ENCODE assay signal across 14 cellular contexts in genomic region chr12:132132609-132133430, GRCh38. TPM values are rescaled to one million over a fixed set of nuclear protein-coding genes. Genes with fewer than 3 reads are reported as not detected.
DNase-seq lines count a peak whose midpoint lies in the region; ATAC-seq and TF ChIP-seq lines count a peak whose summit lies in the region.
"Had no signal": no experiment of that assay in that cellular context is flagged by ENCODE, and none has a peak within 500 bp of the region (broad histone marks: within the 10 kb centered on the region; RNA-seq: fewer than 3 reads in every experiment).

No MANE protein-coding gene starts in this region.

- H3K9me3 ChIP-seq in Panc1 (ENCODE audit: control insufficient read depth, insufficient read depth, low read depth, low read length): no peaks in the 10 kb centered on the region
- H3K9me3 ChIP-seq in right lobe of liver: no peaks in the 10 kb centered on the region
- H3K9me3 ChIP-seq in ovary: no peaks in the 10 kb centered on the region

- H3K4me3 ChIP-seq in Panc1 (ENCODE audit: low read depth in 2 of 2, low read length in 2 of 2) (no peak overlapping the region), right lobe of liver (no peak overlapping the region), ovary (no peak overlapping the region)
- H3K4me3 ChIP-seq: GM23248 had no signal

- in situ Hi-C loops in Panc1 (cut with HindIII; ENCODE audit: low pct_unique_long_range_greater_than_20kb, low sequenced_read_pairs): no loop called here

- no peak overlapping the region for H3K27ac Mint-ChIP-seq in stimulated activated effector memory CD8-positive, alpha-beta T cell treated with anti-CD3 and anti-CD28 coated beads, Interleukin-12 subunit alpha, Interleukin-12 subunit beta, amount 100 ng/mL, for 72 hours
- H3K27ac Mint-ChIP-seq: CD8-positive, alpha-beta T cell had no signal

- BruUV-seq in Panc1 (replicated peaks; lab: Mats Ljungman, UMichigan): no TSS peak

- no peak for TF ChIP-seq CTCF in Panc1 (IDR thresholded peaks at IDR 0.05)
- TF ChIP-seq CTCF in right lobe of liver (IDR thresholded peaks at IDR 0.05): no peak
- no peak for TF ChIP-seq CTCF in ovary (IDR thresholded peaks at IDR 0.05)

- CTCF ChIA-PET in Panc1 (lab: Charles Lee): no interaction called here

- H3K4me1 Mint-ChIP-seq in stimulated activated effector memory CD8-positive, alpha-beta T cell treated with anti-CD3 and anti-CD28 coated beads, Interleukin-12 subunit alpha, Interleukin-12 subunit beta, amount 100 ng/mL, for 72 hours: no peaks in the 10 kb centered on the region

- intact Hi-C loops in Panc1 (cut with micrococcal nuclease; ENCODE audit: unreplicated experiment): no loop called here
- intact Hi-C loops in right lobe of liver (cut with DNase I): no loop called here
- intact Hi-C loops in ovary (cut with DNase I): no loop called here

- ATAC-seq in Panc1 (0 out of 2 replicates have a peak, but pooled peaks have one; percentile 3), right lobe of liver (peak in 3 of 4 donors; percentile 24 to 36 (median 32))
- ATAC-seq in stimulated activated effector memory CD8-positive, alpha-beta T cell treated with anti-CD3 and anti-CD28 coated beads, Interleukin-12 subunit alpha, Interleukin-12 subunit beta, amount 100 ng/mL, for 72 hours: peak; percentile 37
- ATAC-seq: CD8-positive, alpha-beta T cell had no signal

- H3K9me3 Mint-ChIP-seq in stimulated activated effector memory CD8-positive, alpha-beta T cell treated with anti-CD3 and anti-CD28 coated beads, Interleukin-12 subunit alpha, Interleukin-12 subunit beta, amount 100 ng/mL, for 72 hours: peaks cover 3% of the 10 kb centered on the region

- H3K27ac ChIP-seq in Panc1 (ENCODE audit: low read length) (no peak overlapping the region), right lobe of liver (no peak overlapping the region), ovary (no peak overlapping the region)
- H3K27ac ChIP-seq: GM23248 had no signal

- H3K4me3 Mint-ChIP-seq in stimulated activated effector memory CD8-positive, alpha-beta T cell treated with anti-CD3 and anti-CD28 coated beads, Interleukin-12 subunit alpha, Interleukin-12 subunit beta, amount 100 ng/mL, for 72 hours: no peak overlapping the region
- H3K4me3 Mint-ChIP-seq: CD8-positive, alpha-beta T cell had no signal

- peaks cover 5% of the 10 kb centered on the region; the same call in 1 of the 2 replicates for H3K4me1 ChIP-seq in Panc1 (ENCODE audit: control insufficient read depth, insufficient read depth, low read length)
- H3K4me1 ChIP-seq in right lobe of liver: no peaks in the 10 kb centered on the region
- no peaks in the 10 kb centered on the region for H3K4me1 ChIP-seq in ovary (ENCODE audit: insufficient read depth)

- no peak for TF ChIP-seq EP300 in ovary (IDR thresholded peaks at IDR 0.05)

- no peak for TF ChIP-seq POLR2A in right lobe of liver (IDR thresholded peaks at IDR 0.05)
- TF ChIP-seq POLR2A in ovary (IDR thresholded peaks at IDR 0.05): no peak

- H3K36me3 ChIP-seq in Panc1 (ENCODE audit: control insufficient read depth, insufficient read depth, low read length): peaks cover 4% of the 10 kb centered on the region; the same call in 1 of the 2 replicates
- peaks cover 0 to 2% (median 0%) of the 10 kb centered on the region in 4 donors for H3K36me3 ChIP-seq in right lobe of liver
- H3K36me3 ChIP-seq in ovary: no peaks in the 10 kb centered on the region

- WGBS in right lobe of liver (ENCODE audit: insufficient coverage, low coverage, low lambda C conversion rate, missing lambda C conversion rate): no CpG with 5 or more reads among the region's 39 CpGs
- 85 to 90% (median 87%) methylated on average over 38 to 39 of the region's 39 CpGs for WGBS in ovary, 3 donors

- POLR2A ChIA-PET in Panc1 (lab: Charles Lee): no interaction called here

- peaks cover 12% of the 10 kb centered on the region for H3K36me3 Mint-ChIP-seq in stimulated activated effector memory CD8-positive, alpha-beta T cell treated with anti-CD3 and anti-CD28 coated beads, Interleukin-12 subunit alpha, Interleukin-12 subunit beta, amount 100 ng/mL, for 72 hours

- DNase-seq in D341Med (ENCODE audit: low spot score): peak; percentile 36
- no peak for DNase-seq in Panc1 (ENCODE audit: low read depth, low spot score)
- DNase-seq in right lobe of liver: peak in 1 of 3 donors; percentile 17
- DNase-seq in stimulated activated effector memory CD8-positive, alpha-beta T cell treated with anti-CD3 and anti-CD28 coated beads, Interleukin-12 subunit alpha, Interleukin-12 subunit beta, amount 100 ng/mL, for 72 hours (ENCODE audit: low spot score in 2 of 2): no peak
- DNase-seq in GM19238 (ENCODE audit: insufficient read length, low spot score): no peak
- DNase-seq in ovary: no peak
- DNase-seq in T-helper 2 cell: no peak
- DNase-seq: CD8-positive, alpha-beta T cell; DND-41; GDM1; GM23248; NCI-H1092; NCI-H69; NK-92 treated with Interleukin-12 subunit alpha and Interleukin-12 subunit beta, amount 100 ng/mL, for 24 hours had no signal

- H3K27me3 ChIP-seq in Panc1 (ENCODE audit: control insufficient read depth, insufficient read depth, low read length) (no peaks in the 10 kb centered on the region), right lobe of liver (no peaks in the 10 kb centered on the region), ovary (no peaks in the 10 kb centered on the region)

RNA-seq across cellular contexts. Expression of gene DDX51, which starts 11.3 kb away (rescaled TPM):
- total RNA-seq in Panc1 (2021; ENCODE audit: unreplicated experiment) (29.3 TPM), right lobe of liver (1 to 10 TPM; 4.2 to 9.0 (median 5.2) TPM), ovary (10 to 100 TPM; 18.0 to 26.2 (median 21.8) TPM)
- polyA plus RNA-seq in Panc1 (2012; ENCODE audit: insufficient read length): 38.0 TPM
- polyA plus RNA-seq in ovary: 10 to 100 TPM in 1 of 2 donors, 1 to 10 TPM in 1; 10.0 to 21.9 TPM

RNA-seq across cellular contexts. Expression of gene NOC4L, which starts 11.4 kb away (rescaled TPM):
- total RNA-seq in Panc1 (2021; ENCODE audit: unreplicated experiment): 29.8 TPM
- polyA plus RNA-seq in Panc1 (2012; ENCODE audit: insufficient read length): 30.0 TPM
- 1 to 10 TPM; 7.4 to 9.7 (median 8.3) TPM for total RNA-seq in right lobe of liver
- 10 to 100 TPM in 6 of 7 donors, 1 to 10 TPM in 1; 8.6 to 23.4 (median 18.5) TPM for total RNA-seq in ovary
- 10 to 100 TPM in 1 of 2 donors, 1 to 10 TPM in 1; 1.2 to 24.6 TPM for polyA plus RNA-seq in ovary
